Comparison of ENCODE assay signal across 1 cellular context in the genomic region with DNA sequence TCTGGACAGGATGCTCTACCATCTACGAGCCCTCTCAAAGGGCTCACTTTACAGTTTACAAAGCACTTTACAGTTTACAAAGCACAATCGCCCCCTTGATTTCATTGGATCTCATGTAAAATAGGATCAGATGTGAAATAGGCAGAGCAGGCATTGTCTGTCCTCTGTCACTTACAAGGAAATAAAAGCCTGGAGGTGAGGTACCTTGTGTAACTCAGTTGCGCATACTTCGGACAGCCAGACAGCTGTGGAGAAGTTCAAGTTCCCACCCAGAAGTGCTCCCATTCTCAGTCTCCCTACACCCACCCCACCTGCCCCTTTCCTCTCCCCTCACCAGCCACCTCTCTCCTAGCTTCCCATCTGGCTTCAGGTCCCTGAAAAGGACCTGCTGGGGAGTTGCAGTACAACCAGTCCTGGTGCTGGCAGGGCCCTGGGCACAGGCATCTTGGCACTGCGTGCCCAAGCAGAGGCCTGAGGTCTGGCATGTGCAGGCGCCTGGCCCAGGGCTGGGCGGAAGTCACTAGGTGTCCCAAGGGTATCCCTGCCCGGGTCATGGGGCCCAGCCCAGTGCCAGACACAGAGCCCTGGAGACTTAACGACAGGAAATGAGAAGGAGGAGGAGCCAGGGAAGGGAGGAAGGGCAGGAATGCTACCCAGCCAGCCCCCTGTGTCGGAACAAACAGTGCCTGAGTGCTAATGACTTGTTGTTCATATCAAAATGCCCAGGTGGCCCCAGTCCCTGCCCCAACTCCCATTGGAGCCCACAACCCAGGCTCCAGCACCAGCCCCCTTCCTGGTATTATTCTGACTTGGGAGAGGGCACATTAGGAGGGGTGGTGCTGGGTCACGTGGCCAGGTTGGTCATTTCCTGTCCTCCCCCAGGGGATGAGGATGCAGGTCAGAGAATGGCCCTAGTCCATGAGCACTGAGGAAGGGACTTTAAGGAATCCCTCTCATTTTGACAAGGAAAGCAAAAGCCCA.
TF ChIP-seq lines count a peak whose summit lies in the region.

No MANE protein-coding gene starts in this region.

TF ChIP-seq in Ishikawa, 13 proteins besides CTCF, POLR2A, EP300 and RAD21 (continued from another document):
- TF ChIP-seq NFIC (IDR thresholded peaks at IDR 0.05), result peak; percentile 88
- TF ChIP-seq CEBPB (IDR thresholded peaks at IDR 0.05), result no peak
- TF ChIP-seq ZBTB7A (IDR thresholded peaks at IDR 0.05; ENCODE audit: low read depth), result 0 out of 2 replicates have a peak, but pooled peaks have one; percentile 45
- TF ChIP-seq EGR1 (IDR thresholded peaks at IDR 0.05), result no peak
- TF ChIP-seq TEAD4 (IDR thresholded peaks at IDR 0.05), result peak; percentile 88
- TF ChIP-seq TAF1 (IDR thresholded peaks at IDR 0.05; ENCODE audit: low read depth), result no peak
- peak; percentile 95 for TF ChIP-seq TCF12 (IDR thresholded peaks at IDR 0.05; ENCODE audit: low read depth)
- TF ChIP-seq, protein P1, sequence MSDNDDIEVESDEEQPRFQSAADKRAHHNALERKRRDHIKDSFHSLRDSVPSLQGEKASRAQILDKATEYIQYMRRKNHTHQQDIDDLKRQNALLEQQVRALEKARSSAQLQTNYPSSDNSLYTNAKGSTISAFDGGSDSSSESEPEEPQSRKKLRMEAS (IDR thresholded peaks at IDR 0.05), result peak; percentile 75
TF ChIP-seq in Ishikawa: peak in this region for 9.
